ENCODE assay signal across 19 cellular contexts in genomic region chr1:19157653-19158052, GRCh38.
"Had no signal": no experiment of that assay in that cellular context is flagged by ENCODE, and none has a peak within 500 bp of the region (broad histone marks: within the 10 kb centered on the region; RNA-seq: fewer than 3 reads in every experiment).

No MANE protein-coding gene starts in this region.

- H3K27me3 ChIP-seq: suprapubic skin had no signal

- ATAC-seq: left lobe of liver; stimulated activated naive CD8-positive, alpha-beta T cell treated with anti-CD3 and anti-CD28 coated beads, Interleukin-15, Interleukin-2, amounts not matched to agents 100 U/mL and 50 U/mL, for 24 hours had no signal

- H3K9me3 Mint-ChIP-seq: activated T-helper 1 cell treated with anti-CD3 and anti-CD28 coated beads, Interleukin-12 subunit alpha, Interleukin-12 subunit beta, Interleukin-2, Interleukin-4 antibody, amounts not matched to agents 30 ng/mL and 10 ng/mL and 1 ng/mL, durations not matched to agents 14 hours and 24 hours and 36 hours; brain; central memory CD8-positive, alpha-beta T cell; memory B cell; type B pancreatic cell had no signal

- H3K27ac ChIP-seq: suprapubic skin had no signal

- H3K4me1 Mint-ChIP-seq: brain; central memory CD8-positive, alpha-beta T cell; memory B cell had no signal

- DNase-seq: activated CD4-positive, CD25-positive, alpha-beta regulatory T cell treated with anti-CD3 and anti-CD28 coated beads, Interleukin-2, amount 50 U/mL, for 72 hours; activated gamma-delta T cell treated with Interleukin-2 at 50 U/mL for 16 hours; activated T-cell treated with anti-CD3 and anti-CD28 coated beads for 4 hours; anterior cingulate cortex; cortex of kidney; effector CD8-positive, alpha-beta T cell; hippocampal formation; islet precursor cell; occipital lobe; stimulated activated naive CD8-positive, alpha-beta T cell treated with anti-CD3 and anti-CD28 coated beads, Interleukin-15, Interleukin-2, amounts not matched to agents 100 U/mL and 50 U/mL, for 24 hours; T-helper 1 cell; T-helper 9 cell had no signal

- H3K27me3 Mint-ChIP-seq: brain; central memory CD8-positive, alpha-beta T cell; memory B cell; type B pancreatic cell had no signal

- H3K9me3 ChIP-seq: suprapubic skin had no signal

- H3K4me3 ChIP-seq: suprapubic skin had no signal

- H3K4me3 Mint-ChIP-seq: activated T-helper 1 cell treated with anti-CD3 and anti-CD28 coated beads, Interleukin-12 subunit alpha, Interleukin-12 subunit beta, Interleukin-2, Interleukin-4 antibody, amounts not matched to agents 30 ng/mL and 10 ng/mL and 1 ng/mL, durations not matched to agents 14 hours and 24 hours and 36 hours; brain; central memory CD8-positive, alpha-beta T cell; memory B cell; type B pancreatic cell had no signal

- H3K27ac Mint-ChIP-seq: activated T-helper 1 cell treated with anti-CD3 and anti-CD28 coated beads, Interleukin-12 subunit alpha, Interleukin-12 subunit beta, Interleukin-2, Interleukin-4 antibody, amounts not matched to agents 30 ng/mL and 10 ng/mL and 1 ng/mL, durations not matched to agents 14 hours and 24 hours and 36 hours; memory B cell; type B pancreatic cell had no signal
